Comparison of ENCODE assay signal across 15 cellular contexts in genomic region chr3:194097141-194097880, GRCh38. TPM values are rescaled to one million over a fixed set of nuclear protein-coding genes. Genes with fewer than 3 reads are reported as not detected.
A peak's percentile ranks its signal among the peaks of the same experiment; 100 is the strongest.
DNase-seq lines count a peak whose midpoint lies in the region; ATAC-seq, FAIRE-seq and TF ChIP-seq lines count a peak whose summit lies in the region.
"Had no signal": no experiment of that assay in that cellular context is flagged by ENCODE, and none has a peak within 500 bp of the region (broad histone marks: within the 10 kb centered on the region; RNA-seq: fewer than 3 reads in every experiment).

No MANE protein-coding gene starts in this region.

- H3K27ac Mint-ChIP-seq in astrocyte (ENCODE audit: unreplicated experiment), result no peak overlapping the region

- peaks cover 75% of the 10 kb centered on the region for H3K27me3 Mint-ChIP-seq in astrocyte (ENCODE audit: low read depth, unreplicated experiment)

- H3K4me1 ChIP-seq in GM23248 (ENCODE audit: insufficient read depth), result 0 out of 2 replicates have a peak, but pooled peaks cover 3% of the 10 kb centered on the region
- no peaks in the 10 kb centered on the region for H3K4me1 ChIP-seq in astrocyte (ENCODE audit: insufficient read depth, low read length)
- peaks cover 5 to 30% of the 10 kb centered on the region in 2 donors for H3K4me1 ChIP-seq in left lung
- peaks cover 19% of the 10 kb centered on the region for H3K4me1 ChIP-seq in psoas muscle
- peaks cover 6 to 76% (median 39%) of the 10 kb centered on the region in 6 donors for H3K4me1 ChIP-seq in spleen
- H3K4me1 ChIP-seq: SJSA1 had no signal

- peaks cover 15% of the 10 kb centered on the region for H3K4me1 Mint-ChIP-seq in astrocyte (ENCODE audit: low read depth, unreplicated experiment)

- H3K9me3 ChIP-seq in GM23248 (ENCODE audit: low read depth) (no peaks in the 10 kb centered on the region), astrocyte (ENCODE audit: insufficient read depth, low read depth, low read length) (peaks cover 2% of the 10 kb centered on the region), left lung (no peaks in the 10 kb centered on the region), psoas muscle (no peaks in the 10 kb centered on the region), spleen (no peaks in the 10 kb centered on the region)
- H3K9me3 ChIP-seq: SJSA1 had no signal

- H3K27ac ChIP-seq in GM23248 (no peak overlapping the region), astrocyte (ENCODE audit: low read depth, low read length) (no peak overlapping the region), left lung (no peak overlapping the region), psoas muscle (no peak overlapping the region), spleen (no peak overlapping the region)
- H3K27ac ChIP-seq: HL-60, SJSA1 had no signal

- no peaks in the 10 kb centered on the region for H3K36me3 ChIP-seq in GM23248 (ENCODE audit: low read depth)
- no peaks in the 10 kb centered on the region for H3K36me3 ChIP-seq in astrocyte (ENCODE audit: insufficient read depth, low read length)
- H3K36me3 ChIP-seq in left lung, result no peaks in the 10 kb centered on the region
- no peaks in the 10 kb centered on the region for H3K36me3 ChIP-seq in psoas muscle (ENCODE audit: insufficient read depth in 1 of 2, low read depth in 1 of 2)
- H3K36me3 ChIP-seq in spleen, result no peaks in the 10 kb centered on the region
- H3K36me3 ChIP-seq: SJSA1 had no signal

- peaks cover 8% of the 10 kb centered on the region for H3K9me3 Mint-ChIP-seq in astrocyte (ENCODE audit: unreplicated experiment)

- peaks cover 1% of the 10 kb centered on the region for H3K36me3 Mint-ChIP-seq in astrocyte (ENCODE audit: low read depth, unreplicated experiment)

- WGBS in GM23248 (ENCODE audit: low coverage in 1 of 2, low lambda C conversion rate in 2 of 2, missing lambda C conversion rate in 2 of 2), 2 experiments, result 58 to 62% methylated on average over 13 to 14 of the region's 14 CpGs
- 35 to 45% (median 39%) methylated on average over 14 of the region's 14 CpGs for WGBS in psoas muscle, 3 donors
- WGBS in spleen, 5 donors, result 81 to 90% (median 86%) methylated on average over 14 of the region's 14 CpGs

- ATAC-seq in left lung (peak; percentile 39), psoas muscle (peak; percentile 38 to 74 (median 54)), GM19395 (IDR thresholded peaks at IDR 0.05; ENCODE audit: unreplicated experiment) (no peak)

- H3K9ac ChIP-seq in GM23248 (no peak overlapping the region), astrocyte (ENCODE audit: low read length) (no peak overlapping the region)

- no peaks in the 10 kb centered on the region for H3K79me2 ChIP-seq in GM23248 (ENCODE audit: insufficient read depth)
- no peaks in the 10 kb centered on the region for H3K79me2 ChIP-seq in astrocyte (ENCODE audit: insufficient read depth, low read length)

- H3K4me3 ChIP-seq in GM23248 (no peak overlapping the region), astrocyte (ENCODE audit: insufficient read depth, low read depth, low read length) (no peak overlapping the region), left lung (no peak overlapping the region), psoas muscle (no peak overlapping the region), spleen (no peak overlapping the region)
- H3K4me3 ChIP-seq: SJSA1 had no signal

- H3K4me2 ChIP-seq in GM23248 (ENCODE audit: unreplicated experiment) (no peak overlapping the region), astrocyte (ENCODE audit: low read length) (peak overlapping the region; percentile 1)

- no peaks in the 10 kb centered on the region for H3K9me2 ChIP-seq in GM23248 (ENCODE audit: insufficient read depth)

- TF ChIP-seq CTCF in astrocyte (IDR thresholded peaks at IDR 0.05; ENCODE audit: insufficient read depth, low read depth, low read length) (no peak), left lung (IDR thresholded peaks at IDR 0.05) (no peak), psoas muscle (IDR thresholded peaks at IDR 0.05) (no peak), spleen (IDR thresholded peaks at IDR 0.05 in 8 of 11, conservative IDR thresholded peaks at IDR 0.05 in 3 of 11) (no peak)

- FAIRE-seq in astrocyte (lab: Jason Lieb, UNC), result no peak
- FAIRE-seq: endothelial cell of umbilical vein had no signal

- peak; percentile 45 for DNase-seq in GM23248
- peak; percentile 26 for DNase-seq in astrocyte (ENCODE audit: low read depth)
- DNase-seq in left lung, result no peak
- no peak for DNase-seq in psoas muscle
- DNase-seq in spleen, result no peak
- no peak for DNase-seq in NCI-H345 (lab: John Stamatoyannopoulos, UW)
- no peak for DNase-seq in COLO829 (ENCODE audit: low spot score)
- DNase-seq: activated CD4-positive, alpha-beta T cell treated with anti-CD3 and anti-CD28 coated beads, Interleukin-2, amount 50 U/mL, for 4 hours; midbrain; NCI-H1436 treated with DMSO at 0.1 percent for 48 hours; NCI-H510A treated with DMSO at 0.1 percent for 48 hours had no signal

- H4K20me1 ChIP-seq in GM23248 (ENCODE audit: insufficient read depth) (no peaks in the 10 kb centered on the region), astrocyte (ENCODE audit: insufficient read depth, low read length) (no peaks in the 10 kb centered on the region)

- in situ Hi-C loops in GM23248 (cut with MboI), result no loop called here

- H2AFZ ChIP-seq in GM23248 (no peak overlapping the region), astrocyte (ENCODE audit: low read depth, low read length) (no peak overlapping the region)

- peaks cover 24% of the 10 kb centered on the region for H3K27me3 ChIP-seq in GM23248 (replicated peaks; ENCODE audit: insufficient read depth)
- H3K27me3 ChIP-seq in astrocyte (ENCODE audit: insufficient read depth, low read length), result peaks cover 43% of the 10 kb centered on the region
- no peaks in the 10 kb centered on the region for H3K27me3 ChIP-seq in left lung
- H3K27me3 ChIP-seq in psoas muscle (ENCODE audit: insufficient read depth in 3 of 3, low read length in 2 of 3), result no peaks in the 10 kb centered on the region
- no peaks in the 10 kb centered on the region for H3K27me3 ChIP-seq in spleen (replicated peaks in 1 of 7)
- H3K27me3 ChIP-seq: SJSA1 had no signal

- no peak overlapping the region for H3K4me3 Mint-ChIP-seq in astrocyte (ENCODE audit: unreplicated experiment)

- no peaks in the 10 kb centered on the region for H3F3A ChIP-seq in GM23248 (ENCODE audit: insufficient read depth)

- TF ChIP-seq POLR2A in spleen (IDR thresholded peaks at IDR 0.05), result no peak

- intact Hi-C loops in left lung (cut with DNase I), result no loop called here
- intact Hi-C loops in psoas muscle (cut with DNase I), result no loop called here
- intact Hi-C loops in spleen (cut with DNase I; ENCODE audit: low total_unique reads), result no loop called here

RNA-seq across cellular contexts. Expression of gene HES1, which starts 38.6 kb away (rescaled TPM):
- total RNA-seq in GM23248 (2014; rRNA removed; shearing (Covaris generic)), result 13.0 and 13.8 TPM in 2 replicates
- polyA plus RNA-seq in GM23248 (2016; fragmentation: Nextera tagmentation; extraction: Ambion mirVana) (8.8 and 10.3 TPM in 2 replicates), psoas muscle (1 to 10 TPM; 6.5 to 8.3 (median 7.1) TPM), spleen (10 to 100 TPM; 17.7 to 19.7 (median 19.6) TPM)
- total RNA-seq in astrocyte (44.6 and 46.5 TPM in 2 replicates), left lung (10 to 100 TPM; 18.1 to 21.8 TPM), psoas muscle (10 to 100 TPM; 10.9 to 33.3 (median 23.9) TPM), spleen (10 to 100 TPM; 38.2 to 59.6 (median 40.3) TPM)

Comparison
In these comparisons a context has a peak if more than half of its experiments do, and no peak if none do; other contexts are left out.
1. DNase-seq: peak in GM23248 (single experiment) and astrocyte (single experiment); none in left lung (0 of 2), psoas muscle (0 of 2), spleen (single experiment), NCI-H345 (single experiment) and COLO829 (single experiment).